ENCODE assay signal across 1 cellular context in the genomic region with DNA sequence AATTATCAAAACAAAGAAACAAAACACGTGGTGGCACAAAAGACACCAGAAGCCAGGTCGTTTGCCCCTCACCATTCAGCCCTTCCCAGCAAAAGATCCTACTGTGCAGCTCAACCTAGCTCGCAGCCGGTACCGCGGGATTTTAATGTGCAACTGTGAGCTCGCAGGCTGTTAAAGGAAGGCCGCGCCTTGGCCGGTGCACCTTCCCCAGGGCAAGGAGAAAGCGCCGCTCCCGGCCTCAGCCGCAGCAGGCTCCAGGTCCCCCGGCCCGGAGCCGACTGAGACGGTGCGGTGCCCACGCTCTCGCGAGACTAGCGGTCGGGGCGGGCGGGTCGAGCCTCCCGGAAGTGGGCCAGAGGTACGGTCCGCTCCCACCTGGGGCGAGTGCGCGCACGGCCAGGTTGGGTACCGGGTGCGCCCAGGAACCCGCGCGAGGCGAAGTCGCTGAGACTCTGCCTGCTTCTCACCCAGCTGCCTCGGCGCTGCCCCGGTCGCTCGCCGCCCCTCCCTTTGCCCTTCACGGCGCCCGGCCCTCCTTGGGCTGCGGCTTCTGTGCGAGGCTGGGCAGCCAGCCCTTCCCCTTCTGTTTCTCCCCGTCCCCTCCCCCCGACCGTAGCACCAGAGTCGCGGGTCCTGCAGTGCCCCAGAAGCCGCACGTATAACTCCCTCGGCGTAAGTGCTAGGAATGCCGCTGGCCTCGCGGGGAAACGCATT.
A peak's percentile ranks its signal among the peaks of the same experiment; 100 is the strongest.
TF ChIP-seq lines count a peak whose summit lies in the region.

A gene (plus strand): TSS at position 618 of the 714 bp plus-strand sequence. CDS start 682 bp downstream, outside the sequence.

TF ChIP-seq in GM12878, 131 proteins besides CTCF, POLR2A, EP300 and RAD21 (continued from another document and continues in another):
- TF ChIP-seq, protein P1, sequence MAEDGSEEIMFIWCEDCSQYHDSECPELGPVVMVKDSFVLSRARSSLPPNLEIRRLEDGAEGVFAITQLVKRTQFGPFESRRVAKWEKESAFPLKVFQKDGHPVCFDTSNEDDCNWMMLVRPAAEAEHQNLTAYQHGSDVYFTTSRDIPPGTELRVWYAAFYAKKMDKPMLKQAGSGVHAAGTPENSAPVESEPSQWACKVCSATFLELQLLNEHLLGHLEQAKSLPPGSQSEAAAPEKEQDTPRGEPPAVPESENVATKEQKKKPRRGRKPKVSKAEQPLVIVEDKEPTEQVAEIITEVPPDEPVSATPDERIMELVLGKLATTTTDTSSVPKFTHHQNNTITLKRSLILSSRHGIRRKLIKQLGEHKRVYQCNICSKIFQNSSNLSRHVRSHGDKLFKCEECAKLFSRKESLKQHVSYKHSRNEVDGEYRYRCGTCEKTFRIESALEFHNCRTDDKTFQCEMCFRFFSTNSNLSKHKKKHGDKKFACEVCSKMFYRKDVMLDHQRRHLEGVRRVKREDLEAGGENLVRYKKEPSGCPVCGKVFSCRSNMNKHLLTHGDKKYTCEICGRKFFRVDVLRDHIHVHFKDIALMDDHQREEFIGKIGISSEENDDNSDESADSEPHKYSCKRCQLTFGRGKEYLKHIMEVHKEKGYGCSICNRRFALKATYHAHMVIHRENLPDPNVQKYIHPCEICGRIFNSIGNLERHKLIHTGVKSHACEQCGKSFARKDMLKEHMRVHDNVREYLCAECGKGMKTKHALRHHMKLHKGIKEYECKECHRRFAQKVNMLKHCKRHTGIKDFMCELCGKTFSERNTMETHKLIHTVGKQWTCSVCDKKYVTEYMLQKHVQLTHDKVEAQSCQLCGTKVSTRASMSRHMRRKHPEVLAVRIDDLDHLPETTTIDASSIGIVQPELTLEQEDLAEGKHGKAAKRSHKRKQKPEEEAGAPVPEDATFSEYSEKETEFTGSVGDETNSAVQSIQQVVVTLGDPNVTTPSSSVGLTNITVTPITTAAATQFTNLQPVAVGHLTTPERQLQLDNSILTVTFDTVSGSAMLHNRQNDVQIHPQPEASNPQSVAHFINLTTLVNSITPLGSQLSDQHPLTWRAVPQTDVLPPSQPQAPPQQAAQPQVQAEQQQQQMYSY (CRISPR knock-in tag; IDR thresholded peaks at IDR 0.05): no peak
- TF ChIP-seq MXI1 (IDR thresholded peaks at IDR 0.05; ENCODE audit: low read depth, low read length): no peak
- TF ChIP-seq, protein P2, sequence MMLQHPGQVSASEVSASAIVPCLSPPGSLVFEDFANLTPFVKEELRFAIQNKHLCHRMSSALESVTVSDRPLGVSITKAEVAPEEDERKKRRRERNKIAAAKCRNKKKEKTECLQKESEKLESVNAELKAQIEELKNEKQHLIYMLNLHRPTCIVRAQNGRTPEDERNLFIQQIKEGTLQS (IDR thresholded peaks at IDR 0.05; ENCODE audit: borderline replicate concordance, extremely low read depth, low read depth, low read length): no peak
- TF ChIP-seq SUPT20H (IDR thresholded peaks at IDR 0.05; ENCODE audit: borderline replicate concordance, control insufficient read depth, low read depth, low read length): no peak
- peak; percentile 73 for TF ChIP-seq DPF2 (IDR thresholded peaks at IDR 0.05)
- TF ChIP-seq MTA3 (IDR thresholded peaks at IDR 0.05; ENCODE audit: borderline replicate concordance, low read length): no peak
- TF ChIP-seq, protein P3, sequence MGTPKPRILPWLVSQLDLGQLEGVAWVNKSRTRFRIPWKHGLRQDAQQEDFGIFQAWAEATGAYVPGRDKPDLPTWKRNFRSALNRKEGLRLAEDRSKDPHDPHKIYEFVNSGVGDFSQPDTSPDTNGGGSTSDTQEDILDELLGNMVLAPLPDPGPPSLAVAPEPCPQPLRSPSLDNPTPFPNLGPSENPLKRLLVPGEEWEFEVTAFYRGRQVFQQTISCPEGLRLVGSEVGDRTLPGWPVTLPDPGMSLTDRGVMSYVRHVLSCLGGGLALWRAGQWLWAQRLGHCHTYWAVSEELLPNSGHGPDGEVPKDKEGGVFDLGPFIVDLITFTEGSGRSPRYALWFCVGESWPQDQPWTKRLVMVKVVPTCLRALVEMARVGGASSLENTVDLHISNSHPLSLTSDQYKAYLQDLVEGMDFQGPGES (IDR thresholded peaks at IDR 0.05): no peak
- TF ChIP-seq CHD1 (IDR thresholded peaks at IDR 0.05; ENCODE audit: low read depth, low read length): no peak
- TF ChIP-seq CBX5 (IDR thresholded peaks at IDR 0.05; ENCODE audit: low read depth): peak; percentile 73; the same call in 1 of the 2 replicates
- no peak for TF ChIP-seq ZBED1 (IDR thresholded peaks at IDR 0.05; ENCODE audit: borderline replicate concordance)
- TF ChIP-seq, protein P4, sequence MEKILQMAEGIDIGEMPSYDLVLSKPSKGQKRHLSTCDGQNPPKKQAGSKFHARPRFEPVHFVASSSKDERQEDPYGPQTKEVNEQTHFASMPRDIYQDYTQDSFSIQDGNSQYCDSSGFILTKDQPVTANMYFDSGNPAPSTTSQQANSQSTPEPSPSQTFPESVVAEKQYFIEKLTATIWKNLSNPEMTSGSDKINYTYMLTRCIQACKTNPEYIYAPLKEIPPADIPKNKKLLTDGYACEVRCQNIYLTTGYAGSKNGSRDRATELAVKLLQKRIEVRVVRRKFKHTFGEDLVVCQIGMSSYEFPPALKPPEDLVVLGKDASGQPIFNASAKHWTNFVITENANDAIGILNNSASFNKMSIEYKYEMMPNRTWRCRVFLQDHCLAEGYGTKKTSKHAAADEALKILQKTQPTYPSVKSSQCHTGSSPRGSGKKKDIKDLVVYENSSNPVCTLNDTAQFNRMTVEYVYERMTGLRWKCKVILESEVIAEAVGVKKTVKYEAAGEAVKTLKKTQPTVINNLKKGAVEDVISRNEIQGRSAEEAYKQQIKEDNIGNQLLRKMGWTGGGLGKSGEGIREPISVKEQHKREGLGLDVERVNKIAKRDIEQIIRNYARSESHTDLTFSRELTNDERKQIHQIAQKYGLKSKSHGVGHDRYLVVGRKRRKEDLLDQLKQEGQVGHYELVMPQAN (conservative IDR thresholded peaks at IDR 0.05): no peak; the same call in 1 of the 2 replicates
- TF ChIP-seq SMARCA5 (IDR thresholded peaks at IDR 0.05): peak; percentile 66; the same call in 1 of the 2 replicates
- peak; percentile 99 for TF ChIP-seq ASH2L (IDR thresholded peaks at IDR 0.05; ENCODE audit: borderline replicate concordance, low read depth)
- no peak for TF ChIP-seq JUNB (IDR thresholded peaks at IDR 0.05)
- no peak for TF ChIP-seq MYB (IDR thresholded peaks at IDR 0.05; ENCODE audit: borderline replicate concordance, low read depth, low read length)
- TF ChIP-seq, protein P5, sequence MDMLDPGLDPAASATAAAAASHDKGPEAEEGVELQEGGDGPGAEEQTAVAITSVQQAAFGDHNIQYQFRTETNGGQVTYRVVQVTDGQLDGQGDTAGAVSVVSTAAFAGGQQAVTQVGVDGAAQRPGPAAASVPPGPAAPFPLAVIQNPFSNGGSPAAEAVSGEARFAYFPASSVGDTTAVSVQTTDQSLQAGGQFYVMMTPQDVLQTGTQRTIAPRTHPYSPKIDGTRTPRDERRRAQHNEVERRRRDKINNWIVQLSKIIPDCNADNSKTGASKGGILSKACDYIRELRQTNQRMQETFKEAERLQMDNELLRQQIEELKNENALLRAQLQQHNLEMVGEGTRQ (IDR thresholded peaks at IDR 0.05; ENCODE audit: borderline replicate concordance, low read depth, low read length): no peak
- no peak for TF ChIP-seq KLF5 (IDR thresholded peaks at IDR 0.05; ENCODE audit: partially characterized antibody)
- TF ChIP-seq, protein P6, sequence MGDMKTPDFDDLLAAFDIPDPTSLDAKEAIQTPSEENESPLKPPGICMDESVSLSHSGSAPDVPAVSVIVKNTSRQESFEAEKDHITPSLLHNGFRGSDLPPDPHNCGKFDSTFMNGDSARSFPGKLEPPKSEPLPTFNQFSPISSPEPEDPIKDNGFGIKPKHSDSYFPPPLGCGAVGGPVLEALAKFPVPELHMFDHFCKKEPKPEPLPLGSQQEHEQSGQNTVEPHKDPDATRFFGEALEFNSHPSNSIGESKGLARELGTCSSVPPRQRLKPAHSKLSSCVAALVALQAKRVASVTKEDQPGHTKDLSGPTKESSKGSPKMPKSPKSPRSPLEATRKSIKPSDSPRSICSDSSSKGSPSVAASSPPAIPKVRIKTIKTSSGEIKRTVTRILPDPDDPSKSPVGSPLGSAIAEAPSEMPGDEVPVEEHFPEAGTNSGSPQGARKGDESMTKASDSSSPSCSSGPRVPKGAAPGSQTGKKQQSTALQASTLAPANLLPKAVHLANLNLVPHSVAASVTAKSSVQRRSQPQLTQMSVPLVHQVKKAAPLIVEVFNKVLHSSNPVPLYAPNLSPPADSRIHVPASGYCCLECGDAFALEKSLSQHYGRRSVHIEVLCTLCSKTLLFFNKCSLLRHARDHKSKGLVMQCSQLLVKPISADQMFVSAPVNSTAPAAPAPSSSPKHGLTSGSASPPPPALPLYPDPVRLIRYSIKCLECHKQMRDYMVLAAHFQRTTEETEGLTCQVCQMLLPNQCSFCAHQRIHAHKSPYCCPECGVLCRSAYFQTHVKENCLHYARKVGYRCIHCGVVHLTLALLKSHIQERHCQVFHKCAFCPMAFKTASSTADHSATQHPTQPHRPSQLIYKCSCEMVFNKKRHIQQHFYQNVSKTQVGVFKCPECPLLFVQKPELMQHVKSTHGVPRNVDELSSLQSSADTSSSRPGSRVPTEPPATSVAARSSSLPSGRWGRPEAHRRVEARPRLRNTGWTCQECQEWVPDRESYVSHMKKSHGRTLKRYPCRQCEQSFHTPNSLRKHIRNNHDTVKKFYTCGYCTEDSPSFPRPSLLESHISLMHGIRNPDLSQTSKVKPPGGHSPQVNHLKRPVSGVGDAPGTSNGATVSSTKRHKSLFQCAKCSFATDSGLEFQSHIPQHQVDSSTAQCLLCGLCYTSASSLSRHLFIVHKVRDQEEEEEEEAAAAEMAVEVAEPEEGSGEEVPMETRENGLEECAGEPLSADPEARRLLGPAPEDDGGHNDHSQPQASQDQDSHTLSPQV (IDR thresholded peaks at IDR 0.05): no peak
- no peak for TF ChIP-seq ZSCAN29 (IDR thresholded peaks at IDR 0.05)
- TF ChIP-seq, protein P7, sequence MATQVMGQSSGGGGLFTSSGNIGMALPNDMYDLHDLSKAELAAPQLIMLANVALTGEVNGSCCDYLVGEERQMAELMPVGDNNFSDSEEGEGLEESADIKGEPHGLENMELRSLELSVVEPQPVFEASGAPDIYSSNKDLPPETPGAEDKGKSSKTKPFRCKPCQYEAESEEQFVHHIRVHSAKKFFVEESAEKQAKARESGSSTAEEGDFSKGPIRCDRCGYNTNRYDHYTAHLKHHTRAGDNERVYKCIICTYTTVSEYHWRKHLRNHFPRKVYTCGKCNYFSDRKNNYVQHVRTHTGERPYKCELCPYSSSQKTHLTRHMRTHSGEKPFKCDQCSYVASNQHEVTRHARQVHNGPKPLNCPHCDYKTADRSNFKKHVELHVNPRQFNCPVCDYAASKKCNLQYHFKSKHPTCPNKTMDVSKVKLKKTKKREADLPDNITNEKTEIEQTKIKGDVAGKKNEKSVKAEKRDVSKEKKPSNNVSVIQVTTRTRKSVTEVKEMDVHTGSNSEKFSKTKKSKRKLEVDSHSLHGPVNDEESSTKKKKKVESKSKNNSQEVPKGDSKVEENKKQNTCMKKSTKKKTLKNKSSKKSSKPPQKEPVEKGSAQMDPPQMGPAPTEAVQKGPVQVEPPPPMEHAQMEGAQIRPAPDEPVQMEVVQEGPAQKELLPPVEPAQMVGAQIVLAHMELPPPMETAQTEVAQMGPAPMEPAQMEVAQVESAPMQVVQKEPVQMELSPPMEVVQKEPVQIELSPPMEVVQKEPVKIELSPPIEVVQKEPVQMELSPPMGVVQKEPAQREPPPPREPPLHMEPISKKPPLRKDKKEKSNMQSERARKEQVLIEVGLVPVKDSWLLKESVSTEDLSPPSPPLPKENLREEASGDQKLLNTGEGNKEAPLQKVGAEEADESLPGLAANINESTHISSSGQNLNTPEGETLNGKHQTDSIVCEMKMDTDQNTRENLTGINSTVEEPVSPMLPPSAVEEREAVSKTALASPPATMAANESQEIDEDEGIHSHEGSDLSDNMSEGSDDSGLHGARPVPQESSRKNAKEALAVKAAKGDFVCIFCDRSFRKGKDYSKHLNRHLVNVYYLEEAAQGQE (IDR thresholded peaks at IDR 0.05; ENCODE audit: low read depth, low read length): 0 out of 2 replicates have a peak, but pooled peaks have one; percentile 29
- no peak for TF ChIP-seq RAD51 (IDR thresholded peaks at IDR 0.05)
- TF ChIP-seq, protein P8, sequence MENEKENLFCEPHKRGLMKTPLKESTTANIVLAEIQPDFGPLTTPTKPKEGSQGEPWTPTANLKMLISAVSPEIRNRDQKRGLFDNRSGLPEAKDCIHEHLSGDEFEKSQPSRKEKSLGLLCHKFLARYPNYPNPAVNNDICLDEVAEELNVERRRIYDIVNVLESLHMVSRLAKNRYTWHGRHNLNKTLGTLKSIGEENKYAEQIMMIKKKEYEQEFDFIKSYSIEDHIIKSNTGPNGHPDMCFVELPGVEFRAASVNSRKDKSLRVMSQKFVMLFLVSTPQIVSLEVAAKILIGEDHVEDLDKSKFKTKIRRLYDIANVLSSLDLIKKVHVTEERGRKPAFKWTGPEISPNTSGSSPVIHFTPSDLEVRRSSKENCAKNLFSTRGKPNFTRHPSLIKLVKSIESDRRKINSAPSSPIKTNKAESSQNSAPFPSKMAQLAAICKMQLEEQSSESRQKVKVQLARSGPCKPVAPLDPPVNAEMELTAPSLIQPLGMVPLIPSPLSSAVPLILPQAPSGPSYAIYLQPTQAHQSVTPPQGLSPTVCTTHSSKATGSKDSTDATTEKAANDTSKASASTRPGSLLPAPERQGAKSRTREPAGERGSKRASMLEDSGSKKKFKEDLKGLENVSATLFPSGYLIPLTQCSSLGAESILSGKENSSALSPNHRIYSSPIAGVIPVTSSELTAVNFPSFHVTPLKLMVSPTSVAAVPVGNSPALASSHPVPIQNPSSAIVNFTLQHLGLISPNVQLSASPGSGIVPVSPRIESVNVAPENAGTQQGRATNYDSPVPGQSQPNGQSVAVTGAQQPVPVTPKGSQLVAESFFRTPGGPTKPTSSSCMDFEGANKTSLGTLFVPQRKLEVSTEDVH (IDR thresholded peaks at IDR 0.05; ENCODE audit: low read depth, partially characterized antibody): no peak
- TF ChIP-seq, protein P9, sequence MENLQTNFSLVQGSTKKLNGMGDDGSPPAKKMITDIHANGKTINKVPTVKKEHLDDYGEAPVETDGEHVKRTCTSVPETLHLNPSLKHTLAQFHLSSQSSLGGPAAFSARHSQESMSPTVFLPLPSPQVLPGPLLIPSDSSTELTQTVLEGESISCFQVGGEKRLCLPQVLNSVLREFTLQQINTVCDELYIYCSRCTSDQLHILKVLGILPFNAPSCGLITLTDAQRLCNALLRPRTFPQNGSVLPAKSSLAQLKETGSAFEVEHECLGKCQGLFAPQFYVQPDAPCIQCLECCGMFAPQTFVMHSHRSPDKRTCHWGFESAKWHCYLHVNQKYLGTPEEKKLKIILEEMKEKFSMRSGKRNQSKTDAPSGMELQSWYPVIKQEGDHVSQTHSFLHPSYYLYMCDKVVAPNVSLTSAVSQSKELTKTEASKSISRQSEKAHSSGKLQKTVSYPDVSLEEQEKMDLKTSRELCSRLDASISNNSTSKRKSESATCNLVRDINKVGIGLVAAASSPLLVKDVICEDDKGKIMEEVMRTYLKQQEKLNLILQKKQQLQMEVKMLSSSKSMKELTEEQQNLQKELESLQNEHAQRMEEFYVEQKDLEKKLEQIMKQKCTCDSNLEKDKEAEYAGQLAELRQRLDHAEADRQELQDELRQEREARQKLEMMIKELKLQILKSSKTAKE (IDR thresholded peaks at IDR 0.05; ENCODE audit: low read depth, poor library complexity, severe bottlenecking): no peak
- TF ChIP-seq, protein P10, sequence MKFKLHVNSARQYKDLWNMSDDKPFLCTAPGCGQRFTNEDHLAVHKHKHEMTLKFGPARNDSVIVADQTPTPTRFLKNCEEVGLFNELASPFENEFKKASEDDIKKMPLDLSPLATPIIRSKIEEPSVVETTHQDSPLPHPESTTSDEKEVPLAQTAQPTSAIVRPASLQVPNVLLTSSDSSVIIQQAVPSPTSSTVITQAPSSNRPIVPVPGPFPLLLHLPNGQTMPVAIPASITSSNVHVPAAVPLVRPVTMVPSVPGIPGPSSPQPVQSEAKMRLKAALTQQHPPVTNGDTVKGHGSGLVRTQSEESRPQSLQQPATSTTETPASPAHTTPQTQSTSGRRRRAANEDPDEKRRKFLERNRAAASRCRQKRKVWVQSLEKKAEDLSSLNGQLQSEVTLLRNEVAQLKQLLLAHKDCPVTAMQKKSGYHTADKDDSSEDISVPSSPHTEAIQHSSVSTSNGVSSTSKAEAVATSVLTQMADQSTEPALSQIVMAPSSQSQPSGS (IDR thresholded peaks at IDR 0.05; ENCODE audit: low read length): no peak
- TF ChIP-seq POLR2AphosphoS5 (IDR thresholded peaks at IDR 0.05; ENCODE audit: low read length): peak; percentile 86
- no peak for TF ChIP-seq KAT2A (conservative IDR thresholded peaks at IDR 0.05; ENCODE audit: control insufficient read depth, low read depth, low read length)
